ENCODE assay signal across 30 cellular contexts in the genomic region with DNA sequence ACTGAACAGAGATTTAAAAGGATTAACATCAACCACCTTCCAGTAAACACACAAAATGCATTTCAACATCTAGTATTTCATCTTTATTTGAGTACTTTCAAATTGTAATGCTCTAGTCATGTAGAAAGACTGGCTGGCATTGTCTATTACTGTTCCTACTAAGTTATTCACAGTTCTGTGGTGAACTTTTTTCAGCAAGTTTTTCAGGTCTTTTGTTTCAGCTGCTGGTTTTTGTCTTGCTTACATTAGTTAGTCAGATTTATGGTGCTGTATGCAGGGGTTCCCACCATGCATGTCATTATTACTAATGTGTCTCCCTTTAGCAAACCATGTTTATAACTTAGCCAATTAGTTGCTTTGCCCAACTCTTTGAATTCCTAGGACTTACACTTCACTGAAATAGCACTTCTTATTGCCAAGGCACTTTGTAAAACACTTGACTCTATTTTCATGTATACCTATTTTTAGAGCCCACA.
A peak's percentile ranks its signal among the peaks of the same experiment; 100 is the strongest.
DNase-seq lines count a peak whose midpoint lies in the region; ATAC-seq, FAIRE-seq and TF ChIP-seq lines count a peak whose summit lies in the region.
"Had no signal": no experiment of that assay in that cellular context is flagged by ENCODE, and none has a peak within 500 bp of the region (broad histone marks: within the 10 kb centered on the region; RNA-seq: fewer than 3 reads in every experiment).

No MANE protein-coding gene starts in this region.

- TF ChIP-seq POLR2A in H54 (IDR thresholded peaks at IDR 0.05; ENCODE audit: low read depth, low read length) (no peak), sigmoid colon (IDR thresholded peaks at IDR 0.05) (no peak)

- intact Hi-C loops in sigmoid colon (cut with DNase I), result no loop called here

- no peaks in the 10 kb centered on the region for H3K9me2 ChIP-seq in SK-N-SH

- H3K4me1 ChIP-seq in SK-N-SH (ENCODE audit: control insufficient read depth in 1 of 2, insufficient read depth in 2 of 2, low read depth in 1 of 2, low read length in 1 of 2) (no peaks in the 10 kb centered on the region), sigmoid colon (peaks cover 0 to 14% (median 9%) of the 10 kb centered on the region in 4 donors)
- H3K4me1 ChIP-seq: adrenal gland, colonic mucosa, right atrium auricular region, testis had no signal

- no peak for ATAC-seq in stimulated activated naive CD8-positive, alpha-beta T cell treated with anti-CD3 and anti-CD28 coated beads, Interleukin-15, amount 100 ng/mL, for 72 hours
- ATAC-seq in HG03045 (IDR thresholded peaks at IDR 0.05; ENCODE audit: unreplicated experiment), result no peak
- ATAC-seq: heart left ventricle; left lobe of liver; natural killer cell; stimulated activated naive B cell treated with anti-CD40 and anti-IgM and Interleukin-4, amounts not matched to agents 10 μg/mL and 1 μg/mL and 100 μg/mL, for 72 hours; T-helper 17 cell had no signal

- H3K27me3 ChIP-seq in SK-N-SH (ENCODE audit: insufficient read depth) (no peaks in the 10 kb centered on the region), sigmoid colon (no peaks in the 10 kb centered on the region)
- H3K27me3 ChIP-seq: adrenal gland, colonic mucosa, ovary, right atrium auricular region, testis had no signal

- TF ChIP-seq RAD21 in SK-N-SH (IDR thresholded peaks at IDR 0.05; ENCODE audit: low read length), result no peak

- peaks cover 18% of the 10 kb centered on the region for H3F3A ChIP-seq in SK-N-SH (replicated peaks; ENCODE audit: insufficient read depth)

- H3K4me3 ChIP-seq in SK-N-SH (ENCODE audit: low read depth in 2 of 2, low read length in 1 of 2) (no peak overlapping the region), fibroblast of villous mesenchyme (ENCODE audit: low read depth, low read length) (no peak overlapping the region), sigmoid colon (no peak overlapping the region)
- H3K4me3 ChIP-seq: adrenal gland, colonic mucosa, heart left ventricle, ovary, right atrium auricular region, testis had no signal

- H3K9me3 ChIP-seq in SK-N-SH, result no peaks in the 10 kb centered on the region
- H3K9me3 ChIP-seq in sigmoid colon, result peaks cover 0 to under 1% (median 0%) of the 10 kb centered on the region in 4 donors
- H3K9me3 ChIP-seq: adrenal gland, colonic mucosa, ovary, testis had no signal

- no peak for DNase-seq in H54 (ENCODE audit: insufficient read length, low spot score)
- DNase-seq in SK-N-SH, result no peak
- DNase-seq in fibroblast of villous mesenchyme (ENCODE audit: low read depth), result peak; percentile 34
- DNase-seq in sigmoid colon, result no peak
- DNase-seq in activated CD4-positive, alpha-beta T cell treated with anti-CD3 and anti-CD28 coated beads, Interleukin-2, amount 50 U/mL, for 48 hours, result no peak
- no peak for DNase-seq in stimulated activated naive CD8-positive, alpha-beta T cell treated with anti-CD3 and anti-CD28 coated beads, Interleukin-15, amount 100 ng/mL, for 72 hours
- DNase-seq: activated CD8-positive, alpha-beta memory T cell treated with anti-CD3 and anti-CD28 coated beads for 24 hours; activated T-cell treated with anti-CD3 and anti-CD28 coated beads, Interleukin-2, amount 50 U/mL, for 1 hour; adrenal gland; Calu3; colonic mucosa; DND-41; heart left ventricle; natural killer cell; NCI-H1417 treated with DMSO at 0.1 percent for 48 hours; NCI-H2171; NCI-H510A treated with DMSO at 0.1 percent for 48 hours; ovary; stimulated activated CD4-positive, alpha-beta T cell treated with anti-CD3 and anti-CD28 coated beads, Interleukin-12 subunit alpha, Interleukin-12 subunit beta, amount 100 ng/mL, for 4 hours; stimulated activated CD4-positive, alpha-beta T cell treated with anti-CD3 and anti-CD28 coated beads, Interleukin-4, amount 100 ng/mL, for 24 hours; stimulated activated naive B cell treated with anti-CD40 and anti-IgM and Interleukin-4, amounts not matched to agents 10 μg/mL and 1 μg/mL and 100 μg/mL, for 72 hours; T-helper 17 cell; testis had no signal

- H3K27me3 Mint-ChIP-seq in stimulated activated naive CD8-positive, alpha-beta T cell treated with anti-CD3 and anti-CD28 coated beads, Interleukin-15, amount 100 ng/mL, for 72 hours, result no peaks in the 10 kb centered on the region
- H3K27me3 Mint-ChIP-seq: stimulated activated naive B cell treated with anti-CD40 and anti-IgM and Interleukin-4, amounts not matched to agents 10 μg/mL and 1 μg/mL and 100 μg/mL, for 72 hours; T-helper 17 cell had no signal

- POLR2A ChIA-PET in SK-N-SH (lab: Yijun Ruan, JAX), result no interaction called here

- H3K27ac Mint-ChIP-seq in stimulated activated naive CD8-positive, alpha-beta T cell treated with anti-CD3 and anti-CD28 coated beads, Interleukin-15, amount 100 ng/mL, for 72 hours, result no peak overlapping the region
- H3K27ac Mint-ChIP-seq: CD14-positive monocyte; mesothelial cell of epicardium; natural killer cell; stimulated activated naive B cell treated with anti-CD40 and anti-IgM and Interleukin-4, amounts not matched to agents 10 μg/mL and 1 μg/mL and 100 μg/mL, for 72 hours; T-helper 17 cell had no signal

- H2AFZ ChIP-seq in SK-N-SH (ENCODE audit: low read depth), result peak overlapping the region; percentile 35; the same call in 1 of the 2 replicates

- no peak overlapping the region for H3K4me3 Mint-ChIP-seq in stimulated activated naive CD8-positive, alpha-beta T cell treated with anti-CD3 and anti-CD28 coated beads, Interleukin-15, amount 100 ng/mL, for 72 hours
- H3K4me3 Mint-ChIP-seq: CD14-positive monocyte; mesothelial cell of epicardium; natural killer cell; stimulated activated naive B cell treated with anti-CD40 and anti-IgM and Interleukin-4, amounts not matched to agents 10 μg/mL and 1 μg/mL and 100 μg/mL, for 72 hours; T-helper 17 cell had no signal

- no peaks in the 10 kb centered on the region for H3K79me2 ChIP-seq in SK-N-SH (ENCODE audit: insufficient read depth)

- H3K4me2 ChIP-seq in SK-N-SH, result 0 out of 2 replicates have a peak overlapping the region, but pooled peaks have one; percentile 27

- no peaks in the 10 kb centered on the region for H4K20me1 ChIP-seq in SK-N-SH (ENCODE audit: insufficient read depth)

- no peak for TF ChIP-seq EP300 in SK-N-SH (IDR thresholded peaks at IDR 0.05; ENCODE audit: borderline replicate concordance in 1 of 2, low read depth in 1 of 2, low read length in 1 of 2)
- no peak for TF ChIP-seq EP300 in sigmoid colon (IDR thresholded peaks at IDR 0.05)

- no peaks in the 10 kb centered on the region for H3K4me1 Mint-ChIP-seq in stimulated activated naive CD8-positive, alpha-beta T cell treated with anti-CD3 and anti-CD28 coated beads, Interleukin-15, amount 100 ng/mL, for 72 hours
- H3K4me1 Mint-ChIP-seq: CD14-positive monocyte; natural killer cell; stimulated activated naive B cell treated with anti-CD40 and anti-IgM and Interleukin-4, amounts not matched to agents 10 μg/mL and 1 μg/mL and 100 μg/mL, for 72 hours; T-helper 17 cell had no signal

- peak overlapping the region in 1 of 2 experiments; percentile 74; a peak in 2 of 4 replicates for H3K27ac ChIP-seq in SK-N-SH (ENCODE audit: low read depth in 2 of 2, low read length in 1 of 2)
- H3K27ac ChIP-seq in sigmoid colon, result peak overlapping the region in 3 of 4 donors; percentile 28 to 68 (median 44)
- H3K27ac ChIP-seq: adrenal gland, colonic mucosa, heart left ventricle, ovary, right atrium auricular region, testis had no signal

- no peak overlapping the region for H3K9ac ChIP-seq in SK-N-SH

- H3K36me3 ChIP-seq in SK-N-SH (replicated peaks in 1 of 2; ENCODE audit: control insufficient read depth in 1 of 2, insufficient read depth in 2 of 2, low read length in 1 of 2) (no peaks in the 10 kb centered on the region), sigmoid colon (no peaks in the 10 kb centered on the region)
- H3K36me3 ChIP-seq: adrenal gland, colonic mucosa, heart left ventricle, ovary, right atrium auricular region had no signal

- no peak for TF ChIP-seq CTCF in SK-N-SH (IDR thresholded peaks at IDR 0.05)
- TF ChIP-seq CTCF in fibroblast of villous mesenchyme (IDR thresholded peaks at IDR 0.05; ENCODE audit: insufficient read depth, low read depth, low read length), result no peak
- TF ChIP-seq CTCF in sigmoid colon (IDR thresholded peaks at IDR 0.05), result no peak

- CTCF ChIA-PET in SK-N-SH (lab: Yijun Ruan, JAX), result no interaction called here

- peaks cover 3% of the 10 kb centered on the region in 2 donors for H3K9me3 Mint-ChIP-seq in stimulated activated naive CD8-positive, alpha-beta T cell treated with anti-CD3 and anti-CD28 coated beads, Interleukin-15, amount 100 ng/mL, for 72 hours

- FAIRE-seq in H54 (lab: Jason Lieb, UNC), result peak; percentile 52
- FAIRE-seq: GM12891, H1 had no signal

TF ChIP-seq in SK-N-SH, 30 proteins besides CTCF, POLR2A, EP300 and RAD21:
- TF ChIP-seq RFX5 (IDR thresholded peaks at IDR 0.05; ENCODE audit: low read length), result no peak
- TF ChIP-seq, protein P1, sequence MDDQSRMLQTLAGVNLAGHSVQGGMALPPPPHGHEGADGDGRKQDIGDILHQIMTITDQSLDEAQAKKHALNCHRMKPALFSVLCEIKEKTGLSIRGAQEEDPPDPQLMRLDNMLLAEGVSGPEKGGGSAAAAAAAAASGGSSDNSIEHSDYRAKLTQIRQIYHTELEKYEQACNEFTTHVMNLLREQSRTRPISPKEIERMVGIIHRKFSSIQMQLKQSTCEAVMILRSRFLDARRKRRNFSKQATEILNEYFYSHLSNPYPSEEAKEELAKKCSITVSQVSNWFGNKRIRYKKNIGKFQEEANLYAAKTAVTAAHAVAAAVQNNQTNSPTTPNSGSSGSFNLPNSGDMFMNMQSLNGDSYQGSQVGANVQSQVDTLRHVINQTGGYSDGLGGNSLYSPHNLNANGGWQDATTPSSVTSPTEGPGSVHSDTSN (IDR thresholded peaks at IDR 0.05), result peak; percentile 44; the same call in 1 of the 2 replicates
- TF ChIP-seq RCOR1 (IDR thresholded peaks at IDR 0.05; ENCODE audit: low read length), result no peak
- TF ChIP-seq TCF12 (IDR thresholded peaks at IDR 0.05), result peak; percentile 27; the same call in 1 of the 2 replicates
